ENCODE assay signal across 9 cellular contexts in genomic region chr12:53224268-53224896, GRCh38. TPM values are rescaled to one million over a fixed set of nuclear protein-coding genes. Genes with fewer than 3 reads are reported as not detected.
DNase-seq lines count a peak whose midpoint lies in the region; ATAC-seq, FAIRE-seq and TF ChIP-seq lines count a peak whose summit lies in the region.
"Had no signal": no experiment of that assay in that cellular context is flagged by ENCODE, and none has a peak within 500 bp of the region (broad histone marks: within the 10 kb centered on the region; RNA-seq: fewer than 3 reads in every experiment).

No MANE protein-coding gene starts in this region.

- no peak overlapping the region for H3K4me2 ChIP-seq in DND-41 (ENCODE audit: insufficient read depth, low read length)

- H4K20me1 ChIP-seq in DND-41 (ENCODE audit: insufficient read depth, low read length), result no peaks in the 10 kb centered on the region

- no peak for FAIRE-seq in D721Med (lab: Jason Lieb, UNC)

- TF ChIP-seq CTCF in DND-41 (IDR thresholded peaks at IDR 0.05; ENCODE audit: borderline replicate concordance, extremely low read depth, low read length, poor library complexity, severe bottlenecking) (peak; percentile 25), D721Med (IDR thresholded peaks at IDR 0.05; ENCODE audit: insufficient read depth, missing control alignments) (no peak)

- no peak overlapping the region for H3K27ac ChIP-seq in DND-41 (ENCODE audit: low read length)
- H3K27ac ChIP-seq in effector memory CD4-positive, alpha-beta T cell (ENCODE audit: insufficient read depth, low read length, poor library complexity, severe bottlenecking), result peak overlapping the region; percentile 87

- no peaks in the 10 kb centered on the region for H3K36me3 ChIP-seq in DND-41 (ENCODE audit: insufficient read depth, low read length)
- H3K36me3 ChIP-seq in effector memory CD4-positive, alpha-beta T cell (ENCODE audit: control insufficient read depth, insufficient read depth, low read length), result peaks cover 3% of the 10 kb centered on the region

- no peaks in the 10 kb centered on the region for H3K79me2 ChIP-seq in DND-41 (ENCODE audit: insufficient read depth, low read length)

- peaks cover 48% of the 10 kb centered on the region for H3K4me1 ChIP-seq in DND-41 (ENCODE audit: insufficient read depth, low read length)
- peaks cover 50% of the 10 kb centered on the region for H3K4me1 ChIP-seq in effector memory CD4-positive, alpha-beta T cell (ENCODE audit: control insufficient read depth, insufficient read depth, low read length, poor library complexity, severe bottlenecking)

- H3K9me3 ChIP-seq in DND-41 (ENCODE audit: insufficient read depth, low read length, severe bottlenecking), result no peaks in the 10 kb centered on the region
- no peaks in the 10 kb centered on the region for H3K9me3 ChIP-seq in effector memory CD4-positive, alpha-beta T cell (ENCODE audit: control insufficient read depth, low read length)

- intact Hi-C loops in posterior vena cava (cut with DNase I), result no loop called here

- no peak overlapping the region; the same call in 1 of the 2 replicates for H3K9ac ChIP-seq in DND-41 (ENCODE audit: low read depth, low read length)

- no peak overlapping the region for H3K4me3 ChIP-seq in DND-41 (ENCODE audit: low read depth in 1 of 2, low read length in 2 of 2)
- H3K4me3 ChIP-seq in effector memory CD4-positive, alpha-beta T cell (ENCODE audit: insufficient read depth, low read depth, low read length, poor library complexity, severe bottlenecking), result no peak overlapping the region

- H2AFZ ChIP-seq in DND-41 (ENCODE audit: low read depth, low read length), result no peak overlapping the region

- H3K27me3 ChIP-seq in DND-41 (ENCODE audit: insufficient read depth, low read length, poor library complexity), result peaks cover 13% of the 10 kb centered on the region
- H3K27me3 ChIP-seq in effector memory CD4-positive, alpha-beta T cell (replicated peaks; ENCODE audit: control insufficient read depth, insufficient read depth, low read length, poor library complexity, severe bottlenecking), result no peaks in the 10 kb centered on the region

- no peak for DNase-seq in DND-41
- peak; percentile 17 for DNase-seq in NCI-H82 treated with DMSO at 0.1 percent for 48 hours (lab: John Stamatoyannopoulos, UW; ENCODE audit: unreplicated experiment)
- no peak for DNase-seq in effector memory CD4-positive, alpha-beta T cell
- DNase-seq in posterior vena cava (ENCODE audit: low spot score), result peak; percentile 37
- DNase-seq in D721Med (ENCODE audit: insufficient read length, low spot score), result no peak
- no peak for DNase-seq in activated effector memory CD4-positive, alpha-beta T cell treated with anti-CD3 and anti-CD28 coated beads, Interleukin-2, amount 50 U/mL, for 16 hours
- DNase-seq: activated B cell treated with CpG ODN at 0.5 μM for 24 hours had no signal

- ATAC-seq in DND-41 (ENCODE audit: insufficient read depth, low read depth), result no peak
- ATAC-seq in HG02623 (IDR thresholded peaks at IDR 0.05; ENCODE audit: unreplicated experiment), result no peak
- ATAC-seq in GM18519 (IDR thresholded peaks at IDR 0.05; ENCODE audit: low FRiP score, unreplicated experiment), result no peak

RNA-seq across cellular contexts. Expression of gene RARG, which starts 7.6 kb away (rescaled TPM):
- total RNA-seq in posterior vena cava, result 10 to 100 TPM; 33.4 to 38.1 TPM

RNA-seq across cellular contexts. Expression of gene ITGB7, which starts 17.3 kb away (rescaled TPM):
- total RNA-seq in posterior vena cava, result 1 to 10 TPM; 2.1 to 2.9 TPM

RNA-seq across cellular contexts. Expression of gene CSAD, which starts 43.7 kb away (rescaled TPM):
- total RNA-seq in posterior vena cava, result 10 to 100 TPM; 16.4 to 22.3 TPM

RNA-seq across cellular contexts. Expression of gene ESPL1, which starts 43.7 kb away (rescaled TPM):
- 1 to 10 TPM in 1 of 2 donors, under 1 TPM in 1; 0.62 to 1.0 TPM for total RNA-seq in posterior vena cava

RNA-seq across cellular contexts. Expression of gene ZNF740, which starts 43.9 kb away (rescaled TPM):
- total RNA-seq in posterior vena cava, result 10 to 100 TPM; 23.7 to 27.4 TPM

Comparison
In these comparisons a context has a peak if more than half of its experiments do, and no peak if none do; other contexts are left out.
1. DNase-seq: peak in NCI-H82 treated with DMSO at 0.1 percent for 48 hours (single experiment) and posterior vena cava (single experiment); none in DND-41 (single experiment), effector memory CD4-positive, alpha-beta T cell (0 of 3), D721Med (single experiment) and activated effector memory CD4-positive, alpha-beta T cell treated with anti-CD3 and anti-CD28 coated beads, Interleukin-2, amount 50 U/mL, for 16 hours (single experiment).